ENCODE assay signal across 8 cellular contexts in genomic region chr1:54810144-54810942, GRCh38. TPM values are rescaled to one million over a fixed set of nuclear protein-coding genes. Genes with fewer than 3 reads are reported as not detected.
DNase-seq lines count a peak whose midpoint lies in the region; ATAC-seq, FAIRE-seq and TF ChIP-seq lines count a peak whose summit lies in the region.

No MANE protein-coding gene starts in this region.

- TF ChIP-seq POLR2A in adrenal gland (IDR thresholded peaks at IDR 0.05): no peak

- H3K27me3 ChIP-seq in adrenal gland: no peaks in the 10 kb centered on the region
- H3K27me3 ChIP-seq in right cardiac atrium (ENCODE audit: control insufficient read depth, insufficient read depth): no peaks in the 10 kb centered on the region
- H3K27me3 ChIP-seq in small intestine (ENCODE audit: control insufficient read depth in 2 of 2, insufficient read depth in 2 of 2, low read length in 2 of 2): no peaks in the 10 kb centered on the region

- H3K4me3 ChIP-seq in adrenal gland (no peak overlapping the region), right cardiac atrium (ENCODE audit: low read length) (no peak overlapping the region), small intestine (ENCODE audit: low read depth in 1 of 2, low read length in 2 of 2) (no peak overlapping the region)

- no peaks in the 10 kb centered on the region for H3K36me3 ChIP-seq in adrenal gland (replicated peaks in 1 of 2)
- H3K36me3 ChIP-seq in small intestine (ENCODE audit: control insufficient read depth in 2 of 2, insufficient read depth in 2 of 2, low read length in 2 of 2): no peaks in the 10 kb centered on the region

- H3K9me3 ChIP-seq in adrenal gland (replicated peaks in 1 of 3) (no peaks in the 10 kb centered on the region), right cardiac atrium (ENCODE audit: control insufficient read depth, low read length) (no peaks in the 10 kb centered on the region), small intestine (ENCODE audit: control insufficient read depth, low read depth) (no peaks in the 10 kb centered on the region)

- H3K27ac ChIP-seq in adrenal gland: no peak overlapping the region
- H3K27ac ChIP-seq in right cardiac atrium (ENCODE audit: low read length): no peak overlapping the region
- H3K27ac ChIP-seq in small intestine (ENCODE audit: low read depth in 1 of 2, low read length in 1 of 2): no peak overlapping the region

- 29 to 41% (median 30%) methylated on average over 10 to 13 of the region's 13 CpGs for WGBS in adrenal gland, 4 donors
- WGBS in right cardiac atrium: 31% methylated on average over 13 of the region's 13 CpGs
- WGBS in small intestine, 3 donors: 28 to 39% (median 29%) methylated on average over 13 of the region's 13 CpGs

- intact Hi-C loops in adrenal gland (cut with DNase I) (no loop called here), right cardiac atrium (cut with DNase I) (loop anchor here in 2 of 4 donors (5.0 to 10.0 kb wide), 2 partner anchors 686 to 738 kb away; no protein-coding TSS in a partner anchor)

- DNase-seq in DMS53 treated with DMSO at 0.1 percent for 48 hours (lab: John Stamatoyannopoulos, UW; ENCODE audit: unreplicated experiment) (peak; percentile 85), NAMALWA (ENCODE audit: low spot score) (peak; percentile 68), T follicular helper cell (ENCODE audit: low read depth) (peak; percentile 43), adrenal gland (peak; percentile 70 to 88 (median 78)), right cardiac atrium (peak; percentile 61 to 81 (median 80)), small intestine (peak; percentile 81)

- no peaks in the 10 kb centered on the region for H3K4me1 ChIP-seq in adrenal gland (replicated peaks in 1 of 2)
- no peaks in the 10 kb centered on the region for H3K4me1 ChIP-seq in right cardiac atrium (ENCODE audit: control insufficient read depth, insufficient read depth, low read length)
- H3K4me1 ChIP-seq in small intestine (ENCODE audit: control insufficient read depth in 2 of 2, insufficient read depth in 1 of 2, low read depth in 1 of 2, low read length in 1 of 2): peaks cover 0 to 14% of the 10 kb centered on the region in 2 donors

- FAIRE-seq in small intestine (lab: Jason Lieb, UNC): no peak

- ATAC-seq in GM21825 (IDR thresholded peaks at IDR 0.05; ENCODE audit: unreplicated experiment) (peak; percentile 70), right cardiac atrium (peak; percentile 86), HG03457 (IDR thresholded peaks at IDR 0.05; ENCODE audit: unreplicated experiment) (no peak)

- TF ChIP-seq CTCF in adrenal gland (IDR thresholded peaks at IDR 0.05): peak; percentile 58 to 96 (median 89)

RNA-seq across cellular contexts. Expression of gene TTC22, which starts 9.2 kb away (rescaled TPM):
- total RNA-seq in adrenal gland: 1 to 10 TPM in 6 of 8 donors, under 1 TPM in 2; 0.09 to 2.3 (median 1.7) TPM
- 1 to 10 TPM in 2 of 3 donors, under 1 TPM in 1; 0.81 to 2.3 (median 2.0) TPM for polyA plus RNA-seq in adrenal gland
- total RNA-seq in right cardiac atrium: under 1 TPM in 3 of 4 donors, not detected in 1; 0.06 to 0.17 (median 0.09) TPM
- polyA plus RNA-seq in right cardiac atrium: 0.05 TPM
- 10 to 100 TPM; 10.7 to 27.5 (median 20.0) TPM for polyA plus RNA-seq in small intestine

RNA-seq across cellular contexts. Expression of gene PARS2, which starts 46.0 kb away (rescaled TPM):
- 1 to 10 TPM; 3.8 to 8.9 (median 7.5) TPM for total RNA-seq in adrenal gland
- 1 to 10 TPM; 1.2 to 7.6 (median 1.4) TPM for polyA plus RNA-seq in adrenal gland
- 1 to 10 TPM; 2.9 to 3.7 (median 3.3) TPM for total RNA-seq in right cardiac atrium
- polyA plus RNA-seq in right cardiac atrium: 2.0 TPM
- 1 to 10 TPM; 2.5 to 4.8 (median 3.0) TPM for polyA plus RNA-seq in small intestine
